16 cellular contexts compared by ENCODE assay signal in the genomic region with DNA sequence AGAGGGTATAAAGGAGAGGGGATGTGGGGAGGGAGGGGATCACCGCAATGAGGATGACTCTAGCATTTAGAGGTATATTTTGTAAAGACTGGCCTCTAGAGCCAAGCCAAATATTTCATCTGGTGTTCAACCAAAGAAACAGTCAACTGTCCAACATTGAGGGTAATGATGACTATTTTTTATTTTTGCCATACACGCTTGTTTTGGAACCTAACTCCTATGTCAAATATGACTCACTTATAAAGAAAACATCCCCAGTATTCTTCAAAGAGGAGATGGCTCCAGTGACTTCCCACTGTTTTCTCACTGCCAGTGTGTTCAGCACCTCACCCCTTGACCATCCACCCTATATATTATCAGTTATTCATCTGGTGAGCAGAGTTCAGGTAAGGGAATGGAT.
"Had no signal": no experiment of that assay in that cellular context is flagged by ENCODE, and none has a peak within 500 bp of the region (broad histone marks: within the 10 kb centered on the region; RNA-seq: fewer than 3 reads in every experiment).

No MANE protein-coding gene starts in this region.

- H3K4me3 Mint-ChIP-seq: activated CD4-positive, alpha-beta T cell treated with anti-CD3 and anti-CD28 coated beads for 36 hours; activated naive CD8-positive, alpha-beta T cell treated with anti-CD3 and anti-CD28 coated beads, Interleukin-2, amount 10 ng/mL, durations not matched to agents 7 days and 5 days; activated T-helper 17 cell treated with anti-CD3 and anti-CD28 coated beads, Interleukin-2, amount 50 U/mL, for 72 hours; central memory CD8-positive, alpha-beta T cell; immature natural killer cell; T-helper 17 cell had no signal

- H3K27ac ChIP-seq: brain microvascular endothelial cell, coronary artery, heart right ventricle, tibial nerve had no signal

- H3K27ac Mint-ChIP-seq: activated CD4-positive, alpha-beta T cell treated with anti-CD3 and anti-CD28 coated beads for 36 hours; activated naive CD8-positive, alpha-beta T cell treated with anti-CD3 and anti-CD28 coated beads, Interleukin-2, amount 10 ng/mL, durations not matched to agents 7 days and 5 days; activated T-helper 17 cell treated with anti-CD3 and anti-CD28 coated beads, Interleukin-2, amount 50 U/mL, for 72 hours; immature natural killer cell; T-helper 17 cell had no signal

- H3K27me3 ChIP-seq: brain microvascular endothelial cell, tibial nerve had no signal

- ATAC-seq: activated CD4-positive, alpha-beta T cell treated with anti-CD3 and anti-CD28 coated beads for 36 hours; activated T-helper 17 cell treated with anti-CD3 and anti-CD28 coated beads, Interleukin-2, amount 50 U/mL, for 72 hours; heart right ventricle; left ventricle myocardium superior; stimulated activated naive CD8-positive, alpha-beta T cell treated with anti-CD3 and anti-CD28 coated beads, Interleukin-15, Interleukin-2, amounts not matched to agents 100 U/mL and 50 U/mL, for 24 hours; T-helper 17 cell had no signal

- H3K27me3 Mint-ChIP-seq: activated CD4-positive, alpha-beta T cell treated with anti-CD3 and anti-CD28 coated beads for 36 hours; activated naive CD8-positive, alpha-beta T cell treated with anti-CD3 and anti-CD28 coated beads, Interleukin-2, amount 10 ng/mL, durations not matched to agents 7 days and 5 days; central memory CD8-positive, alpha-beta T cell; T-helper 17 cell had no signal

- H3K4me1 ChIP-seq: heart right ventricle, tibial nerve had no signal

- H3K4me3 ChIP-seq: coronary artery, heart right ventricle, tibial nerve had no signal

- H3K36me3 ChIP-seq: brain microvascular endothelial cell, heart right ventricle, tibial nerve had no signal

- H3K36me3 Mint-ChIP-seq: activated naive CD8-positive, alpha-beta T cell treated with anti-CD3 and anti-CD28 coated beads, Interleukin-2, amount 10 ng/mL, durations not matched to agents 7 days and 5 days; immature natural killer cell had no signal

- H3K4me1 Mint-ChIP-seq: activated CD4-positive, alpha-beta T cell treated with anti-CD3 and anti-CD28 coated beads for 36 hours; activated naive CD8-positive, alpha-beta T cell treated with anti-CD3 and anti-CD28 coated beads, Interleukin-2, amount 10 ng/mL, durations not matched to agents 7 days and 5 days; activated T-helper 17 cell treated with anti-CD3 and anti-CD28 coated beads, Interleukin-2, amount 50 U/mL, for 72 hours; central memory CD8-positive, alpha-beta T cell; immature natural killer cell; T-helper 17 cell had no signal

- H3K9me3 Mint-ChIP-seq: activated T-helper 17 cell treated with anti-CD3 and anti-CD28 coated beads, Interleukin-2, amount 50 U/mL, for 72 hours had no signal

- DNase-seq: activated CD4-positive, alpha-beta T cell treated with anti-CD3 and anti-CD28 coated beads for 36 hours; activated CD4-positive, alpha-beta T cell treated with anti-CD3 and anti-CD28 coated beads, Interleukin-2, amount 50 U/mL, for 48 hours; activated naive CD4-positive, alpha-beta T cell; activated naive CD8-positive, alpha-beta T cell treated with anti-CD3 and anti-CD28 coated beads, Interleukin-2, amount 10 ng/mL, durations not matched to agents 7 days and 5 days; brain microvascular endothelial cell; heart right ventricle; immature natural killer cell; left ventricle myocardium superior; occipital lobe; retina; stimulated activated naive CD8-positive, alpha-beta T cell treated with anti-CD3 and anti-CD28 coated beads, Interleukin-15, Interleukin-2, amounts not matched to agents 100 U/mL and 50 U/mL, for 24 hours; T-helper 17 cell had no signal
